13 cellular contexts compared by ENCODE assay signal in the genomic region with DNA sequence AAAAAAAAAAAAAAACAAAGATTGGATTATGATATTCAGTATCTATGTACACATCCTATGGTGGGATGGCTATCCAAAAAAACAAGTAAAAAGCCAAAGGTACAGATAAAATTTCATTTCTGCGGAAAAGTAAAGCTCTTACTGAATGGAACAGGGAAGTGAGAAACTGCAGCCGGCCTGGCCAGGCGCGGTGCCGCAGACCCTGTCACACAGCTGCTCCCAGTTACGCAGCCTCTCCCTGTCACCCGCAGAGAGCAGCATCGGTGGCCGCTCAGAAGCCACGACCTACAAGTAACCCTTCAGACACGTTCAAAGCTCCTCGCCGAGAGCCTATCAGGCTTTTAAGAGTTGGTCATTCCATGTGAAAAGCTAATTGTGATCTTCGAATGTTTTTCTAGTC. TPM values are rescaled to one million over a fixed set of nuclear protein-coding genes. Genes with fewer than 3 reads are reported as not detected.
DNase-seq lines count a peak whose midpoint lies in the region; ATAC-seq, FAIRE-seq and TF ChIP-seq lines count a peak whose summit lies in the region.
"Had no signal": no experiment of that assay in that cellular context is flagged by ENCODE, and none has a peak within 500 bp of the region (broad histone marks: within the 10 kb centered on the region; RNA-seq: fewer than 3 reads in every experiment).

No MANE protein-coding gene starts in this region.

- ATAC-seq in HG03045 (IDR thresholded peaks at IDR 0.05; ENCODE audit: unreplicated experiment) = peak; percentile 52
- ATAC-seq in GM12878 = peak; percentile 74
- ATAC-seq: body of pancreas had no signal

- intact Hi-C loops in GM12878 (cut with micrococcal nuclease; ENCODE audit: unreplicated experiment) = no loop called here

- H3K36me3 ChIP-seq in BLaER1 (peaks cover 66% of the 10 kb centered on the region), GM12878 (ENCODE audit: control insufficient read depth in 2 of 2, insufficient read depth in 2 of 2, low read length in 1 of 2) (peaks cover 14 to 17% of the 10 kb centered on the region in 2 experiments)

- SMC1A ChIA-PET in GM12878 (lab: Charles Lee; ENCODE audit: uncharacterized antibody, unreplicated experiment) = interaction anchor here (0.9 to 1.2 kb wide), 5 partner anchors 12 to 58 kb away, joined by 3 to 5 read pairs (median 4); no protein-coding TSS in a partner anchor

- 36% methylated on average over 14 of the region's 14 CpGs for WGBS in GM12878 (ENCODE audit: insufficient coverage, insufficient replicate concordance, low lambda C conversion rate, missing lambda C conversion rate)

- H3K4me1 ChIP-seq in BLaER1 (peaks cover 76% of the 10 kb centered on the region), GM12878 (ENCODE audit: control insufficient read depth, insufficient read depth, low read length) (peaks cover 54% of the 10 kb centered on the region)
- H3K4me1 ChIP-seq: body of pancreas had no signal

- peak in 2 of 3 experiments; percentile 6 to 17; a peak in 1 of 6 replicates for TF ChIP-seq CTCF in GM12878 (IDR thresholded peaks at IDR 0.05 in 2 of 3, conservative IDR thresholded peaks at IDR 0.05 in 1 of 3; ENCODE audit: control insufficient read depth in 2 of 3, extremely low read depth in 1 of 3, insufficient read depth in 1 of 3, low read depth in 3 of 3, low read length in 3 of 3)

- no peak for DNase-seq in GM12878 (ENCODE audit: low read depth, low spot score)
- no peak for DNase-seq in activated effector memory CD4-positive, alpha-beta T cell treated with Interleukin-2 at 50 U/mL for 16 hours
- DNase-seq in Kasumi-1 (lab: John Stamatoyannopoulos, UW) = no peak
- no peak for DNase-seq in NCI-H524 (lab: John Stamatoyannopoulos, UW)
- DNase-seq in NCI-H2107 treated with DMSO at 0.1 percent for 48 hours (lab: John Stamatoyannopoulos, UW; ENCODE audit: unreplicated experiment) = no peak
- DNase-seq: KBM-7, NCI-H345, SHP77 treated with DMSO at 0.1 percent for 48 hours had no signal

- peak in 1 of 2 experiments; percentile 77; a peak in 3 of 4 replicates for TF ChIP-seq EP300 in GM12878 (IDR thresholded peaks at IDR 0.05; ENCODE audit: borderline replicate concordance in 1 of 2, control insufficient read depth in 1 of 2, low read depth in 2 of 2, low read length in 2 of 2)

- in situ Hi-C loops in GM12878 (cut with MboI) = no loop called here

- H3K79me2 ChIP-seq in GM12878 (ENCODE audit: control insufficient read depth, insufficient read depth, low read length) = peaks cover 8% of the 10 kb centered on the region

- peak overlapping the region; percentile 85 for H3K4me2 ChIP-seq in BLaER1
- 0 out of 2 replicates have a peak overlapping the region, but pooled peaks have one; percentile 2 for H3K4me2 ChIP-seq in GM12878 (ENCODE audit: control insufficient read depth, insufficient read depth)

- no peak overlapping the region for H3K4me3 ChIP-seq in BLaER1
- H3K4me3 ChIP-seq in GM12878 = no peak overlapping the region
- H3K4me3 ChIP-seq: body of pancreas, tibial nerve had no signal

- H2AFZ ChIP-seq in GM12878 (ENCODE audit: control insufficient read depth, low read depth, low read length) = no peak overlapping the region

- H3K27me3 ChIP-seq in BLaER1 (no peaks in the 10 kb centered on the region), GM12878 (replicated peaks in 1 of 2; ENCODE audit: control insufficient read depth in 2 of 2, insufficient read depth in 2 of 2, low read length in 1 of 2) (no peaks in the 10 kb centered on the region)
- H3K27me3 ChIP-seq: body of pancreas, tibial nerve had no signal

- TF ChIP-seq RAD21 in GM12878 (IDR thresholded peaks at IDR 0.05; ENCODE audit: insufficient read depth, low read depth, low read length) = no peak; the same call in 1 of the 2 replicates

- H3K27ac ChIP-seq in BLaER1 = peak overlapping the region; percentile 85
- H3K27ac ChIP-seq in GM12878 (ENCODE audit: control insufficient read depth, insufficient read depth) = peak overlapping the region; percentile 95

- CTCF ChIA-PET in GM12878 (lab: Yijun Ruan, JAX) = interaction anchor here (1.0 to 1.6 kb wide), 2 partner anchors 37 to 47 kb away, joined by 3 read pairs; no protein-coding TSS in a partner anchor

- FAIRE-seq in GM12878 (lab: Jason Lieb, UNC) = peak; percentile 41

- peak; percentile 20 for TF ChIP-seq POLR2A in GM19193 (IDR thresholded peaks at IDR 0.05; ENCODE audit: extremely low read depth, insufficient read depth, insufficient read length)
- TF ChIP-seq POLR2A in GM12878 (IDR thresholded peaks at IDR 0.05; ENCODE audit: low read depth, low read length) = no peak

- no TSS peak for BruUV-seq in GM12878 (replicated peaks; lab: Mats Ljungman, UMichigan)

- POLR2A ChIA-PET in GM12878 (lab: Charles Lee) = interaction anchor here (0.6 to 1.0 kb wide), 3 partner anchors 13 to 62 kb away, joined by 3 to 7 read pairs (median 5); a partner anchor contains a TSS

- no peaks in the 10 kb centered on the region for H3K9me3 ChIP-seq in BLaER1
- peaks cover 1% of the 10 kb centered on the region; the same call in 1 of the 3 replicates for H3K9me3 ChIP-seq in GM12878 (replicated peaks; ENCODE audit: control insufficient read depth, insufficient read depth, low read length)
- H3K9me3 ChIP-seq: body of pancreas, tibial nerve had no signal

- H3K9ac ChIP-seq in BLaER1 = peak overlapping the region; percentile 27; the same call in 1 of the 2 replicates
- no peak overlapping the region for H3K9ac ChIP-seq in GM12878 (ENCODE audit: control insufficient read depth, insufficient read depth, low read length)

- peaks cover 36% of the 10 kb centered on the region for H4K20me1 ChIP-seq in BLaER1
- H4K20me1 ChIP-seq in GM12878 (ENCODE audit: control insufficient read depth, insufficient read depth) = no peaks in the 10 kb centered on the region

- RAD21 ChIA-PET in GM12878 (lab: Charles Lee; ENCODE audit: unreplicated experiment) = interaction anchor here (1.1 kb wide), 2 partner anchors 12 to 47 kb away, joined by 3 to 10 read pairs; no protein-coding TSS in a partner anchor

TF ChIP-seq in GM12878, 131 proteins besides CTCF, POLR2A, EP300 and RAD21 (continues in another document):
- TF ChIP-seq, protein P1, sequence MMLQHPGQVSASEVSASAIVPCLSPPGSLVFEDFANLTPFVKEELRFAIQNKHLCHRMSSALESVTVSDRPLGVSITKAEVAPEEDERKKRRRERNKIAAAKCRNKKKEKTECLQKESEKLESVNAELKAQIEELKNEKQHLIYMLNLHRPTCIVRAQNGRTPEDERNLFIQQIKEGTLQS (IDR thresholded peaks at IDR 0.05; ENCODE audit: borderline replicate concordance, extremely low read depth, low read depth, low read length) = no peak
- peak; percentile 39; the same call in 1 of the 2 replicates for TF ChIP-seq BACH1 (IDR thresholded peaks at IDR 0.05; ENCODE audit: borderline replicate concordance)
- peak; percentile 57; the same call in 1 of the 2 replicates for TF ChIP-seq EED (IDR thresholded peaks at IDR 0.05; ENCODE audit: low read depth)
- TF ChIP-seq MTA2 (IDR thresholded peaks at IDR 0.05; ENCODE audit: low read depth) = peak; percentile 43; the same call in 1 of the 2 replicates
- peak; percentile 29; the same call in 1 of the 2 replicates for TF ChIP-seq CREM (IDR thresholded peaks at IDR 0.05; ENCODE audit: low read depth)
- peak; percentile 55 for TF ChIP-seq RUNX3 (IDR thresholded peaks at IDR 0.05; ENCODE audit: low read length)
- TF ChIP-seq SPI1 (IDR thresholded peaks at IDR 0.05; ENCODE audit: borderline replicate concordance, insufficient read depth, low read depth, low read length) = peak; percentile 92
- TF ChIP-seq GATAD2B (conservative IDR thresholded peaks at IDR 0.05; ENCODE audit: low read depth) = no peak
- TF ChIP-seq DPF2 (IDR thresholded peaks at IDR 0.05) = 0 out of 2 replicates have a peak, but pooled peaks have one; percentile 44

RNA-seq across cellular contexts. Expression of a gene that starts 10.9 kb away (rescaled TPM):
- 213 and 227 TPM in 2 replicates for total RNA-seq in GM12878 (2013; cell fraction: nucleolus; rRNA removed)
- 53.6 and 57.3 TPM in 2 replicates for total RNA-seq in GM12878 (2014; rRNA removed)
- 47.5 and 52.6 TPM in 2 replicates for total RNA-seq in GM12878 (2014; rRNA removed; fragmentation: Illumina TruSeq; extraction: Trizol)
- total RNA-seq in GM12878 (2021) = 63.5 and 65.9 TPM in 2 replicates
- polyA plus RNA-seq in GM12878 (2011; ENCODE audit: low read depth) = 31.3 TPM
- polyA plus RNA-seq in GM12878 (2011; rRNA removed) = 58.3 and 89.4 TPM in 2 replicates
- 81.6 and 106 TPM in 2 replicates for polyA plus RNA-seq in GM12878 (2011; cell fraction: cytosol; rRNA removed)
- polyA plus RNA-seq in GM12878 (2011; cell fraction: nucleus; rRNA removed) = 296 and 304 TPM in 2 replicates
- polyA plus RNA-seq in GM12878 (2012) = 45.3 and 47.1 TPM in 2 replicates
- 47.7 and 53.3 TPM in 2 replicates for polyA plus RNA-seq in GM12878 (2014; fragmentation: Illumina TruSeq; extraction: Trizol)
- polyA plus RNA-seq in GM12878 (2014; fragmentation: Nextera tagmentation; extraction: Ambion mirVana) = 1 to 10 TPM; 4.3 to 6.7 TPM
- polyA plus RNA-seq in GM12878 (2014; rRNA removed) = 65.5 and 69.0 TPM in 2 replicates
- polyA plus RNA-seq in GM12878 (2016; fragmentation: Nextera tagmentation; extraction: Ambion mirVana) = 10 to 100 TPM; 28.2 to 41.7 TPM
- 158 and 234 TPM in 2 replicates for polyA minus RNA-seq in GM12878 (2011; rRNA and poly(A)+ RNA removed)
- polyA minus RNA-seq in GM12878 (2011; cell fraction: cytosol; rRNA and poly(A)+ RNA removed) = 35.5 and 49.6 TPM in 2 replicates
- polyA minus RNA-seq in GM12878 (2011; cell fraction: nucleus; rRNA and poly(A)+ RNA removed) = 102 and 170 TPM in 2 replicates

RNA-seq across cellular contexts. Expression of a gene that starts 56.1 kb away (rescaled TPM):
- 90.2 and 116 TPM in 2 replicates for total RNA-seq in GM12878 (2013; cell fraction: nucleolus; rRNA removed)
- total RNA-seq in GM12878 (2014; rRNA removed) (30.5 and 33.2 TPM in 2 replicates), GM12878 (2014; rRNA removed; fragmentation: Illumina TruSeq; extraction: Trizol) (17.4 and 18.6 TPM in 2 replicates), GM12878 (2021) (36.3 and 42.7 TPM in 2 replicates)
- polyA plus RNA-seq in GM12878 (2011; ENCODE audit: low read depth) = 8.9 TPM
- polyA plus RNA-seq in GM12878 (2011; rRNA removed) (5.7 and 9.7 TPM in 2 replicates), GM12878 (2014; fragmentation: Illumina TruSeq; extraction: Trizol) (4.6 and 8.3 TPM in 2 replicates), GM12878 (2014; fragmentation: Nextera tagmentation; extraction: Ambion mirVana) (1 to 10 TPM; 2.0 to 3.7 TPM), GM12878 (2014; rRNA removed) (16.0 and 21.5 TPM in 2 replicates), GM12878 (2016; fragmentation: Nextera tagmentation; extraction: Ambion mirVana) (10 to 100 TPM; 14.4 to 16.8 TPM)
- polyA plus RNA-seq in GM12878 (2011; cell fraction: cytosol; rRNA removed) = 13.4 and 15.2 TPM in 2 replicates
- polyA plus RNA-seq in GM12878 (2011; cell fraction: nucleus; rRNA removed) = 19.3 and 29.6 TPM in 2 replicates
- polyA plus RNA-seq in GM12878 (2012) = 18.0 and 18.3 TPM in 2 replicates
- polyA minus RNA-seq in GM12878 (2011; rRNA and poly(A)+ RNA removed) = 16.6 and 31.5 TPM in 2 replicates
- polyA minus RNA-seq in GM12878 (2011; cell fraction: cytosol; rRNA and poly(A)+ RNA removed) = 17.8 and 21.1 TPM in 2 replicates
- polyA minus RNA-seq in GM12878 (2011; cell fraction: nucleus; rRNA and poly(A)+ RNA removed) = 10.0 and 30.3 TPM in 2 replicates
